In the genomic region with DNA sequence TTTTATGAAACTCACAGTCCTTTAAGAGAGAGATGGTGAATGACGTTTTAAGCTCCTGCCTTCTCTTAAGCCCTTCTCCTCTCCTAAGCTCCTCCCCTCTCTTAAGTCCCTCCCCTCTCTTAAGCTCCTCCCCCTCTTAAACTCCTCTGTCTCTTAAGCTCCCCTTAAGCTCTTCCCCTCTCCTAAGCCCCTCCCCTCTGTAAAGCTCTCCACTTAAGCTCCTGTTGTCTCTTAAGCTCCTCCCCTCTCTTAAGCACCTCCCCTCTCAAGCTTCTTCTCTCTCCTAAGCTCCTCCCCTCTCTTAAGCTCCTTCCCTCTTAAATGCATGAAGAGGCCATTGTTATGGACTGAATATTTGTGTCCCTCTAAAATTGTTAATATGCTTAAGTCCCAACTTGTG, we compare ENCODE assay signal across 21 cellular contexts.
A peak's percentile ranks its signal among the peaks of the same experiment; 100 is the strongest.
DNase-seq lines count a peak whose midpoint lies in the region; ATAC-seq and TF ChIP-seq lines count a peak whose summit lies in the region.
"Had no signal": no experiment of that assay in that cellular context is flagged by ENCODE, and none has a peak within 500 bp of the region (broad histone marks: within the 10 kb centered on the region; RNA-seq: fewer than 3 reads in every experiment).

No MANE protein-coding gene starts in this region.

- H3K27me3 ChIP-seq in A673 (replicated peaks; ENCODE audit: insufficient read depth, low read depth, low read length, poor library complexity) (no peaks in the 10 kb centered on the region), left lung (no peaks in the 10 kb centered on the region)
- H3K27me3 ChIP-seq: BLaER1 had no signal

- in situ Hi-C loops in Caki2 (cut with HindIII; ENCODE audit: low pct_unique_long_range_greater_than_20kb, low sequenced_read_pairs), result no loop called here

- no peaks in the 10 kb centered on the region for H3K4me1 Mint-ChIP-seq in WTC11
- no peaks in the 10 kb centered on the region for H3K4me1 Mint-ChIP-seq in activated T-cell treated with anti-CD3 and anti-CD28 coated beads, Interleukin-2, amount 50 U/mL, for 4 hours (ENCODE audit: low read depth)

- no peak overlapping the region for H3K4me3 Mint-ChIP-seq in WTC11
- no peak overlapping the region for H3K4me3 Mint-ChIP-seq in activated T-cell treated with anti-CD3 and anti-CD28 coated beads, Interleukin-2, amount 50 U/mL, for 4 hours
- H3K4me3 Mint-ChIP-seq: CD8-positive, alpha-beta T cell had no signal

- peaks cover 33% of the 10 kb centered on the region for H3K9me3 Mint-ChIP-seq in WTC11
- peaks cover 19% of the 10 kb centered on the region for H3K9me3 Mint-ChIP-seq in activated T-cell treated with anti-CD3 and anti-CD28 coated beads, Interleukin-2, amount 50 U/mL, for 4 hours

- H3K4me1 ChIP-seq in A673 (ENCODE audit: insufficient read depth, low read length, poor library complexity, severe bottlenecking) (peaks cover 4% of the 10 kb centered on the region), left lung (no peaks in the 10 kb centered on the region)
- H3K4me1 ChIP-seq: BLaER1 had no signal

- DNase-seq in A673 (ENCODE audit: low spot score) (peak; percentile 61), Caki2 (ENCODE audit: low read depth) (peak; percentile 56), NAMALWA (ENCODE audit: low spot score) (peak; percentile 94), WTC11 (ENCODE audit: low spot score) (no peak), left lung (no peak)
- DNase-seq in stimulated activated CD4-positive, alpha-beta T cell treated with anti-CD3 and anti-CD28 coated beads, Interleukin-2, amount 100 ng/mL, for 48 hours, result no peak
- DNase-seq in activated T-cell treated with anti-CD3 and anti-CD28 coated beads, Interleukin-2, amount 50 U/mL, for 4 hours, result no peak
- DNase-seq: CD8-positive, alpha-beta T cell; DMS153; MM.1S; NCI-H1105 treated with DMSO at 0.1 percent for 48 hours; NCI-H1694 treated with DMSO at 0.1 percent for 48 hours; NCI-H2171; NCI-H446; Right ventricle myocardium superior; SK-N-SH; T-helper 1 cell; T1000 had no signal

- H3K36me3 ChIP-seq in A673 (ENCODE audit: insufficient read depth, low read length, poor library complexity, severe bottlenecking) (no peaks in the 10 kb centered on the region), left lung (no peaks in the 10 kb centered on the region)
- H3K36me3 ChIP-seq: BLaER1 had no signal

- CTCF ChIA-PET in A673 (lab: Charles Lee), result no interaction called here
- CTCF ChIA-PET in WTC11 (lab: Charles Lee), result no interaction called here

- H3K36me3 Mint-ChIP-seq in WTC11, result peaks cover 12% of the 10 kb centered on the region
- no peaks in the 10 kb centered on the region for H3K36me3 Mint-ChIP-seq in activated T-cell treated with anti-CD3 and anti-CD28 coated beads, Interleukin-2, amount 50 U/mL, for 4 hours (ENCODE audit: insufficient read depth)
- H3K36me3 Mint-ChIP-seq: CD8-positive, alpha-beta T cell had no signal

- POLR2A ChIA-PET in A673 (lab: Charles Lee; ENCODE audit: low non-redundant PET), result no interaction called here
- POLR2A ChIA-PET in WTC11 (lab: Charles Lee), result no interaction called here

- H3K9me3 ChIP-seq in A673 (ENCODE audit: low read depth, low read length, poor library complexity, severe bottlenecking), result no peaks in the 10 kb centered on the region
- H3K9me3 ChIP-seq in left lung, result peaks cover 0 to 28% of the 10 kb centered on the region in 2 donors
- H3K9me3 ChIP-seq: SK-N-SH had no signal

- no TSS peak for BruUV-seq in A673 (replicated peaks; lab: Mats Ljungman, UMichigan)

- intact Hi-C loops in A673 (cut with micrococcal nuclease; ENCODE audit: unreplicated experiment), result no loop called here
- intact Hi-C loops in left lung (cut with DNase I), result no loop called here

- ATAC-seq in WTC11 (peak; percentile 83), left lung (no peak)
- no peak for ATAC-seq in activated T-cell treated with anti-CD3 and anti-CD28 coated beads, Interleukin-2, amount 50 U/mL, for 4 hours
- ATAC-seq: CD8-positive, alpha-beta T cell; HepG2; Panc1 had no signal

- H3K27ac Mint-ChIP-seq in WTC11, result no peak overlapping the region
- H3K27ac Mint-ChIP-seq: CD8-positive, alpha-beta T cell had no signal

- TF ChIP-seq CTCF in A673 (conservative IDR thresholded peaks at IDR 0.05; ENCODE audit: low read depth, low read length), result no peak
- no peak for TF ChIP-seq CTCF in WTC11 (IDR thresholded peaks at IDR 0.05)
- TF ChIP-seq CTCF in left lung (IDR thresholded peaks at IDR 0.05), result no peak

- H3K27ac ChIP-seq in A673 (ENCODE audit: low read depth, low read length, poor library complexity, severe bottlenecking), result no peak overlapping the region
- H3K27ac ChIP-seq in left lung, result no peak overlapping the region
- H3K27ac ChIP-seq: BLaER1 had no signal

- no peaks in the 10 kb centered on the region for H3K27me3 Mint-ChIP-seq in WTC11 (ENCODE audit: low read depth)
- no peaks in the 10 kb centered on the region for H3K27me3 Mint-ChIP-seq in activated T-cell treated with anti-CD3 and anti-CD28 coated beads, Interleukin-2, amount 50 U/mL, for 4 hours (ENCODE audit: low read depth)

- H3K4me3 ChIP-seq in A673 (ENCODE audit: low read depth, low read length, poor library complexity, severe bottlenecking) (no peak overlapping the region), left lung (no peak overlapping the region)
- H3K4me3 ChIP-seq: BLaER1 had no signal

TF ChIP-seq in WTC11, 78 proteins besides CTCF, POLR2A, EP300 and RAD21 (continues in another document):
- no peak for TF ChIP-seq ATF2 (CRISPR knock-in tag; IDR thresholded peaks at IDR 0.05; ENCODE audit: borderline replicate concordance, low read depth)
- no peak for TF ChIP-seq ZNF416 (CRISPR knock-in tag; IDR thresholded peaks at IDR 0.05)
- no peak for TF ChIP-seq MXD4 (CRISPR knock-in tag; IDR thresholded peaks at IDR 0.05; ENCODE audit: borderline replicate concordance)
- no peak for TF ChIP-seq FOXJ3 (CRISPR knock-in tag; IDR thresholded peaks at IDR 0.05; ENCODE audit: borderline replicate concordance)
- TF ChIP-seq PRRX2 (CRISPR knock-in tag; IDR thresholded peaks at IDR 0.05), result no peak
- no peak for TF ChIP-seq CREB1 (CRISPR knock-in tag; IDR thresholded peaks at IDR 0.05)
- TF ChIP-seq TEAD4 (CRISPR knock-in tag; IDR thresholded peaks at IDR 0.05), result no peak
- TF ChIP-seq, protein P1, sequence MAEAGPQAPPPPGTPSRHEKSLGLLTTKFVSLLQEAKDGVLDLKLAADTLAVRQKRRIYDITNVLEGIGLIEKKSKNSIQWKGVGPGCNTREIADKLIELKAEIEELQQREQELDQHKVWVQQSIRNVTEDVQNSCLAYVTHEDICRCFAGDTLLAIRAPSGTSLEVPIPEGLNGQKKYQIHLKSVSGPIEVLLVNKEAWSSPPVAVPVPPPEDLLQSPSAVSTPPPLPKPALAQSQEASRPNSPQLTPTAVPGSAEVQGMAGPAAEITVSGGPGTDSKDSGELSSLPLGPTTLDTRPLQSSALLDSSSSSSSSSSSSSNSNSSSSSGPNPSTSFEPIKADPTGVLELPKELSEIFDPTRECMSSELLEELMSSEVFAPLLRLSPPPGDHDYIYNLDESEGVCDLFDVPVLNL (CRISPR knock-in tag; IDR thresholded peaks at IDR 0.05; ENCODE audit: borderline replicate concordance, low read depth), result no peak
- no peak for TF ChIP-seq NR1H2 (CRISPR knock-in tag; IDR thresholded peaks at IDR 0.05)
- no peak for TF ChIP-seq ZBTB43 (CRISPR knock-in tag; IDR thresholded peaks at IDR 0.05)
- TF ChIP-seq HMGXB4 (CRISPR knock-in tag; IDR thresholded peaks at IDR 0.05), result no peak
- no peak for TF ChIP-seq PREB (CRISPR knock-in tag; IDR thresholded peaks at IDR 0.05; ENCODE audit: borderline replicate concordance)
- TF ChIP-seq HMGA2 (CRISPR knock-in tag; IDR thresholded peaks at IDR 0.05), result no peak

Comparison
In these comparisons a context has a peak if more than half of its experiments do, and no peak if none do; other contexts are left out.
1. DNase-seq: peak in A673 (single experiment), Caki2 (single experiment) and NAMALWA (single experiment); none in WTC11 (single experiment), stimulated activated CD4-positive, alpha-beta T cell treated with anti-CD3 and anti-CD28 coated beads, Interleukin-2, amount 100 ng/mL, for 48 hours (0 of 2), activated T-cell treated with anti-CD3 and anti-CD28 coated beads, Interleukin-2, amount 50 U/mL, for 4 hours (single experiment) and left lung (0 of 2).